Comparison of ENCODE assay signal across 13 cellular contexts in genomic region chr5:88145205-88145602, GRCh38.
DNase-seq lines count a peak whose midpoint lies in the region; ATAC-seq and TF ChIP-seq lines count a peak whose summit lies in the region.
"Had no signal": no experiment of that assay in that cellular context is flagged by ENCODE, and none has a peak within 500 bp of the region (broad histone marks: within the 10 kb centered on the region; RNA-seq: fewer than 3 reads in every experiment).

No MANE protein-coding gene starts in this region.

- TF ChIP-seq CTCF in mesothelial cell of epicardium (IDR thresholded peaks at IDR 0.05; ENCODE audit: unreplicated experiment) (no peak), thoracic aorta (IDR thresholded peaks at IDR 0.05) (no peak), Caco-2 (IDR thresholded peaks at IDR 0.05; ENCODE audit: insufficient read depth in 1 of 2, low read depth in 1 of 2, low read length in 1 of 2, severe bottlenecking in 1 of 2, unreplicated experiment in 1 of 2) (no peak)

- H3K4me1 Mint-ChIP-seq in activated T-cell treated with anti-CD3 and anti-CD28 coated beads, Interleukin-2, amount 50 U/mL, for 4 hours (ENCODE audit: low read depth): peaks cover 19% of the 10 kb centered on the region
- H3K4me1 Mint-ChIP-seq in activated T-cell treated with anti-CD3 and anti-CD28 coated beads, Interleukin-2, amount 50 U/mL, for 72 hours (ENCODE audit: low read depth): peaks cover 10% of the 10 kb centered on the region
- peaks cover 9% of the 10 kb centered on the region for H3K4me1 Mint-ChIP-seq in mesothelial cell of epicardium
- H3K4me1 Mint-ChIP-seq in Caco-2 (ENCODE audit: low read depth, unreplicated experiment): no peaks in the 10 kb centered on the region

- H3K4me1 ChIP-seq in thoracic aorta (ENCODE audit: control insufficient read depth in 1 of 2, low read depth in 2 of 2): peaks cover 6 to 17% of the 10 kb centered on the region in 2 donors
- H3K4me1 ChIP-seq in Caco-2: no peaks in the 10 kb centered on the region; the same call in 1 of the 2 replicates
- H3K4me1 ChIP-seq: uterus had no signal

- H3K27me3 ChIP-seq in thoracic aorta (replicated peaks; ENCODE audit: insufficient read depth) (no peaks in the 10 kb centered on the region), Caco-2 (replicated peaks; ENCODE audit: control insufficient read depth, insufficient read depth, low read length) (no peaks in the 10 kb centered on the region)
- H3K27me3 ChIP-seq: uterus had no signal

- H3K27me3 Mint-ChIP-seq in activated T-cell treated with anti-CD3 and anti-CD28 coated beads, Interleukin-2, amount 50 U/mL, for 4 hours (ENCODE audit: low read depth): peaks cover 18% of the 10 kb centered on the region
- H3K27me3 Mint-ChIP-seq in activated T-cell treated with anti-CD3 and anti-CD28 coated beads, Interleukin-2, amount 50 U/mL, for 72 hours (ENCODE audit: low read depth): peaks cover 30% of the 10 kb centered on the region
- H3K27me3 Mint-ChIP-seq in mesothelial cell of epicardium (ENCODE audit: low read depth) (peaks cover 29% of the 10 kb centered on the region), Caco-2 (ENCODE audit: insufficient read depth, unreplicated experiment) (peaks cover 2% of the 10 kb centered on the region)

- peak overlapping the region; percentile 90 for H3K4me3 ChIP-seq in thoracic aorta
- H3K4me3 ChIP-seq in Caco-2 (ENCODE audit: low read depth, low read length): no peak overlapping the region

- no peaks in the 10 kb centered on the region for H3K36me3 Mint-ChIP-seq in activated T-cell treated with anti-CD3 and anti-CD28 coated beads, Interleukin-2, amount 50 U/mL, for 4 hours (ENCODE audit: insufficient read depth)
- H3K36me3 Mint-ChIP-seq in activated T-cell treated with anti-CD3 and anti-CD28 coated beads, Interleukin-2, amount 50 U/mL, for 72 hours (ENCODE audit: insufficient read depth in 2 of 2): peaks cover under 1 to 2% of the 10 kb centered on the region in 2 donors
- H3K36me3 Mint-ChIP-seq in mesothelial cell of epicardium (no peaks in the 10 kb centered on the region), Caco-2 (ENCODE audit: insufficient read depth, unreplicated experiment) (no peaks in the 10 kb centered on the region)

- BruUV-seq in Caco-2 (replicated peaks; lab: Mats Ljungman, UMichigan): no TSS peak

- H3K9me3 ChIP-seq in thoracic aorta (no peaks in the 10 kb centered on the region), Caco-2 (peaks cover under 1% of the 10 kb centered on the region; the same call in 1 of the 2 replicates)
- H3K9me3 ChIP-seq: uterus had no signal

- peaks cover 11% of the 10 kb centered on the region for H3K9me3 Mint-ChIP-seq in activated T-cell treated with anti-CD3 and anti-CD28 coated beads, Interleukin-2, amount 50 U/mL, for 4 hours
- no peaks in the 10 kb centered on the region for H3K9me3 Mint-ChIP-seq in activated T-cell treated with anti-CD3 and anti-CD28 coated beads, Interleukin-2, amount 50 U/mL, for 72 hours
- no peaks in the 10 kb centered on the region for H3K9me3 Mint-ChIP-seq in mesothelial cell of epicardium
- H3K9me3 Mint-ChIP-seq in Caco-2 (ENCODE audit: unreplicated experiment): no peaks in the 10 kb centered on the region

- POLR2A ChIA-PET in Caco-2 (lab: Charles Lee): interaction anchor here (0.5 kb wide), 1 partner anchor 547 kb away, joined by 4 read pairs; no protein-coding TSS in a partner anchor

- H3K4me3 Mint-ChIP-seq in activated T-cell treated with anti-CD3 and anti-CD28 coated beads, Interleukin-2, amount 50 U/mL, for 4 hours: peak overlapping the region; percentile 57
- peak overlapping the region in 1 of 2 donors; percentile 74 for H3K4me3 Mint-ChIP-seq in activated T-cell treated with anti-CD3 and anti-CD28 coated beads, Interleukin-2, amount 50 U/mL, for 72 hours
- H3K4me3 Mint-ChIP-seq in mesothelial cell of epicardium (peak overlapping the region; percentile 26), Caco-2 (ENCODE audit: unreplicated experiment) (no peak overlapping the region)

- peak overlapping the region in 1 of 2 donors; percentile 34 for H3K27ac ChIP-seq in thoracic aorta

- ATAC-seq in activated T-cell treated with anti-CD3 and anti-CD28 coated beads, Interleukin-2, amount 50 U/mL, for 4 hours: no peak
- ATAC-seq in activated T-cell treated with anti-CD3 and anti-CD28 coated beads, Interleukin-2, amount 50 U/mL, for 72 hours (replicated peaks in 1 of 2): no peak
- ATAC-seq in thoracic aorta (ENCODE audit: insufficient number of reproducible peaks, low FRiP score, low read depth): no peak
- ATAC-seq in GM21390 (IDR thresholded peaks at IDR 0.05; ENCODE audit: unreplicated experiment): no peak

- DNase-seq in activated T-cell treated with anti-CD3 and anti-CD28 coated beads, Interleukin-2, amount 50 U/mL, for 4 hours: no peak
- DNase-seq in activated T-cell treated with anti-CD3 and anti-CD28 coated beads, Interleukin-2, amount 50 U/mL, for 72 hours: no peak
- DNase-seq in cerebellum (ENCODE audit: low spot score): peak; percentile 10
- no peak for DNase-seq in mesothelial cell of epicardium (ENCODE audit: low spot score in 2 of 2, unreplicated experiment in 2 of 2)
- no peak for DNase-seq in thoracic aorta (ENCODE audit: low spot score)
- no peak for DNase-seq in Caco-2
- DNase-seq in NCI-H1694 treated with DMSO at 0.1 percent for 48 hours (lab: John Stamatoyannopoulos, UW): no peak
- DNase-seq: ACHN; activated gamma-delta T cell; effector CD8-positive, alpha-beta T cell; NCI-H2171 had no signal

- no peak overlapping the region for H3K27ac Mint-ChIP-seq in activated T-cell treated with anti-CD3 and anti-CD28 coated beads, Interleukin-2, amount 50 U/mL, for 72 hours
- H3K27ac Mint-ChIP-seq in mesothelial cell of epicardium: no peak overlapping the region
- no peak overlapping the region for H3K27ac Mint-ChIP-seq in Caco-2 (ENCODE audit: unreplicated experiment)

- CTCF ChIA-PET in Caco-2 (lab: Charles Lee): no interaction called here

- intact Hi-C loops in Caco-2 (cut with micrococcal nuclease; ENCODE audit: unreplicated experiment): no loop called here

- H3K36me3 ChIP-seq in thoracic aorta (no peaks in the 10 kb centered on the region), Caco-2 (ENCODE audit: control insufficient read depth, insufficient read depth, low read length) (no peaks in the 10 kb centered on the region)
- H3K36me3 ChIP-seq: uterus had no signal
